In genomic region chr22:50469377-50470305, GRCh38 we compare ENCODE assay signal across 9 cellular contexts. TPM values are rescaled to one million over a fixed set of nuclear protein-coding genes. Genes with fewer than 3 reads are reported as not detected.
A peak's percentile ranks its signal among the peaks of the same experiment; 100 is the strongest.
DNase-seq lines count a peak whose midpoint lies in the region; ATAC-seq and TF ChIP-seq lines count a peak whose summit lies in the region.
"Had no signal": no experiment of that assay in that cellular context is flagged by ENCODE, and none has a peak within 500 bp of the region (broad histone marks: within the 10 kb centered on the region; RNA-seq: fewer than 3 reads in every experiment).

No MANE protein-coding gene starts in this region.

- DNase-seq in DMS 273 treated with DMSO at 0.1 percent for 48 hours (lab: John Stamatoyannopoulos, UW) (peak; percentile 86), HT-29 (ENCODE audit: low spot score) (peak; percentile 31), SJSA1 (ENCODE audit: low read depth in 1 of 2, low spot score in 2 of 2) (peak; percentile 24 to 68), kidney epithelial cell (ENCODE audit: low read depth) (peak; percentile 37), HuH-7.5 (ENCODE audit: low spot score) (no peak)
- peak; percentile 92 for DNase-seq in activated naive CD4-positive, alpha-beta T cell treated with Interleukin-2 at 50 U/mL for 16 hours
- DNase-seq in stimulated activated CD8-positive, alpha-beta memory T cell treated with anti-CD3 and anti-CD28 coated beads, Interleukin-4, amount 100 ng/mL, for 48 hours = peak; percentile 95

- TF ChIP-seq CTCF in kidney epithelial cell (IDR thresholded peaks at IDR 0.05; ENCODE audit: insufficient read depth, low read length, poor library complexity, severe bottlenecking) = no peak

- peak; percentile 12 for ATAC-seq in GM19468 (IDR thresholded peaks at IDR 0.05; ENCODE audit: extremely low read depth, unreplicated experiment)

- H3K4me3 ChIP-seq in SJSA1 = no peak overlapping the region
- no peak overlapping the region for H3K4me3 ChIP-seq in kidney epithelial cell (ENCODE audit: low read depth, low read length)

- no peak overlapping the region for H3K27ac ChIP-seq in SJSA1

- H3K27me3 ChIP-seq in SJSA1 (replicated peaks) (no peaks in the 10 kb centered on the region), kidney epithelial cell (ENCODE audit: control insufficient read depth, insufficient read depth, low read length) (no peaks in the 10 kb centered on the region)

- peaks cover 66% of the 10 kb centered on the region for H3K36me3 ChIP-seq in SJSA1
- H3K36me3 ChIP-seq in kidney epithelial cell (ENCODE audit: control insufficient read depth, insufficient read depth, low read length) = no peaks in the 10 kb centered on the region

- H3K9me3 ChIP-seq in SJSA1 (replicated peaks) = no peaks in the 10 kb centered on the region

- H3K4me1 ChIP-seq in SJSA1 (replicated peaks) = peaks cover 26% of the 10 kb centered on the region

RNA-seq across cellular contexts. Expression of gene SBF1, which starts 5.2 kb away (rescaled TPM):
- total RNA-seq in HT-29 (2014; rRNA removed; shearing (Covaris generic)) = 85.0 and 102 TPM in 2 replicates
- total RNA-seq in SJSA1 (2014; rRNA removed; shearing (Covaris generic)) = 77.0 and 87.9 TPM in 2 replicates
- 96.6 and 127 TPM in 2 replicates for total RNA-seq in kidney epithelial cell

RNA-seq across cellular contexts. Expression of gene ADM2, which starts 11.7 kb away (rescaled TPM):
- total RNA-seq in HT-29 (2014; rRNA removed; shearing (Covaris generic)) = 2.2 and 4.2 TPM in 2 replicates
- 0.05 TPM in 1 of 2 replicates, not detected in the other for total RNA-seq in SJSA1 (2014; rRNA removed; shearing (Covaris generic))
- total RNA-seq in kidney epithelial cell = 27.3 and 29.0 TPM in 2 replicates
- total RNA-seq: subcutaneous adipose tissue had no signal

RNA-seq across cellular contexts. Expression of gene MIOX, which starts 17.0 kb away (rescaled TPM):
- total RNA-seq in HT-29 (2014; rRNA removed; shearing (Covaris generic)) = not detected in 2 replicates
- not detected in 2 replicates for total RNA-seq in SJSA1 (2014; rRNA removed; shearing (Covaris generic))
- total RNA-seq in kidney epithelial cell = 0.68 and 1.8 TPM in 2 replicates
- total RNA-seq: subcutaneous adipose tissue had no signal

RNA-seq across cellular contexts. Expression of gene LMF2, which starts 37.9 kb away (rescaled TPM):
- 52.8 and 53.2 TPM in 2 replicates for total RNA-seq in HT-29 (2014; rRNA removed; shearing (Covaris generic))
- 34.7 and 53.5 TPM in 2 replicates for total RNA-seq in SJSA1 (2014; rRNA removed; shearing (Covaris generic))
- total RNA-seq in kidney epithelial cell = 48.3 and 75.4 TPM in 2 replicates

RNA-seq across cellular contexts. Expression of gene NCAPH2, which starts 38.4 kb away (rescaled TPM):
- total RNA-seq in HT-29 (2014; rRNA removed; shearing (Covaris generic)) = 87.9 and 88.8 TPM in 2 replicates
- 106 and 113 TPM in 2 replicates for total RNA-seq in SJSA1 (2014; rRNA removed; shearing (Covaris generic))
- 41.3 and 50.2 TPM in 2 replicates for total RNA-seq in kidney epithelial cell
